1 cellular context compared by ENCODE assay signal in the genomic region with DNA sequence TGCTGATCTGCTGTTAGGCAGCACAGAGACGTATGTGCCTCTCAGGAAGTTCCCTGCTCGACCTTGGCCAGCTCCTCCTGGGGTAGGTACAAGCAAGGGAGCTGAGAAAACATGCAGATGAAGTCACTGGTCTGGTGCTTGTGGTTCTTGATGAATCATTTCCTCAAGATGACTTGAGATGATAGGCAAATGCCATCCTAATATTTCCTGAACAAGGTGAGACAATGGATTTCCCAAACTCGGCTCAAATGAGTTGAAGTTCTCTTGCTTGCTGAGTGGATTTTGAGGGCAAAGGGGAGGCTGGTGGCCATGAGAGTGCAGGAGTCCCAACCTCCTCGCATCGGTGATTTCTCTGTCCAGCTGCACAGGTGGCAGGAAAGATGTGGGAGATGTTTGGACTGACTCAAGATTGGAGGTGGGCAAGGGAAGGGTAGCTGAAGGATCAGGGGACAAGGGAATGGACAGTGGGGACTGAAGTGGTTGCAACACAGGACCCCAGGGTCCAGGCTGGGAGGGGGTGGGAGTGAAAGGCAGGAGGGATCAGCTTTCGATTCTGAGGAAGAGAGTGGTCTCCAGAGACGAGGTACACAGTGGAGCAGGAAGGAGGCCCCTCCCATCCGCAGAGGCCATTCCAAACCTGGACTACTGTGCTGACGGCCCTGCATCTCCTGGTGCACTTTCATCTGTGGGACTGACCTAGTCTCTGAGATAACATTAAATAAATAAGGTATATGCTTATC.
TF ChIP-seq lines count a peak whose summit lies in the region.

No MANE protein-coding gene starts in this region.

TF ChIP-seq in HCT116, 20 proteins besides CTCF, POLR2A, EP300 and RAD21 (continued from another document):
- TF ChIP-seq, protein P1, sequence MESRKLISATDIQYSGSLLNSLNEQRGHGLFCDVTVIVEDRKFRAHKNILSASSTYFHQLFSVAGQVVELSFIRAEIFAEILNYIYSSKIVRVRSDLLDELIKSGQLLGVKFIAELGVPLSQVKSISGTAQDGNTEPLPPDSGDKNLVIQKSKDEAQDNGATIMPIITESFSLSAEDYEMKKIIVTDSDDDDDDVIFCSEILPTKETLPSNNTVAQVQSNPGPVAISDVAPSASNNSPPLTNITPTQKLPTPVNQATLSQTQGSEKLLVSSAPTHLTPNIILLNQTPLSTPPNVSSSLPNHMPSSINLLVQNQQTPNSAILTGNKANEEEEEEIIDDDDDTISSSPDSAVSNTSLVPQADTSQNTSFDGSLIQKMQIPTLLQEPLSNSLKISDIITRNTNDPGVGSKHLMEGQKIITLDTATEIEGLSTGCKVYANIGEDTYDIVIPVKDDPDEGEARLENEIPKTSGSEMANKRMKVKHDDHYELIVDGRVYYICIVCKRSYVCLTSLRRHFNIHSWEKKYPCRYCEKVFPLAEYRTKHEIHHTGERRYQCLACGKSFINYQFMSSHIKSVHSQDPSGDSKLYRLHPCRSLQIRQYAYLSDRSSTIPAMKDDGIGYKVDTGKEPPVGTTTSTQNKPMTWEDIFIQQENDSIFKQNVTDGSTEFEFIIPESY (IDR thresholded peaks at IDR 0.05; ENCODE audit: extremely low read depth, insufficient replicate concordance, low read length), result no peak
- TF ChIP-seq EGR1 (IDR thresholded peaks at IDR 0.05; ENCODE audit: low read depth), result no peak
- TF ChIP-seq ZFX (IDR thresholded peaks at IDR 0.05), result no peak
- peak; percentile 77 for TF ChIP-seq FOSL1 (IDR thresholded peaks at IDR 0.05; ENCODE audit: low read depth)
- TF ChIP-seq CBX3 (IDR thresholded peaks at IDR 0.05; ENCODE audit: low read depth), result peak; percentile 56; the same call in 1 of the 2 replicates
- TF ChIP-seq ZNF274 (IDR thresholded peaks at IDR 0.05; ENCODE audit: low read depth, low read length), result no peak
